Comparison of ENCODE assay signal across 8 cellular contexts in genomic region chr10:103350175-103350521, GRCh38. TPM values are rescaled to one million over a fixed set of nuclear protein-coding genes. Genes with fewer than 3 reads are reported as not detected.
DNase-seq lines count a peak whose midpoint lies in the region; ATAC-seq and TF ChIP-seq lines count a peak whose summit lies in the region.

No MANE protein-coding gene starts in this region.

- H2AK5ac ChIP-seq in trophoblast cell (ENCODE audit: low read length): no peak overlapping the region

- H3K79me2 ChIP-seq in OCI-LY7 (ENCODE audit: insufficient read depth, low read depth, low read length) (peaks cover 18% of the 10 kb centered on the region; the same call in 1 of the 2 replicates), trophoblast cell (ENCODE audit: control insufficient read depth, insufficient read depth, low read length, poor library complexity) (peaks cover 9% of the 10 kb centered on the region)

- peak overlapping the region; percentile 38 for H2BK120ac ChIP-seq in trophoblast cell (ENCODE audit: insufficient read depth, low read length, poor library complexity)

- H3K4ac ChIP-seq in trophoblast cell (ENCODE audit: low read depth, low read length): peak overlapping the region; percentile 91

- peaks cover 7% of the 10 kb centered on the region for H3K79me1 ChIP-seq in trophoblast cell (ENCODE audit: low read length)

- H3K18ac ChIP-seq in trophoblast cell (ENCODE audit: low read length): no peak overlapping the region

- 47 to 53% methylated on average over 16 of the region's 16 CpGs for WGBS in esophagus, 2 donors
- WGBS in trophoblast cell (ENCODE audit: extremely low coverage, insufficient coverage, insufficient read length): no CpG with 5 or more reads among the region's 16 CpGs

- peak overlapping the region; percentile 98 for H4K8ac ChIP-seq in trophoblast cell (ENCODE audit: low read depth, low read length)

- H4K20me1 ChIP-seq in OCI-LY7 (ENCODE audit: insufficient read depth, low read length): no peaks in the 10 kb centered on the region

- intact Hi-C loops in OCI-LY7 (cut with micrococcal nuclease; ENCODE audit: unreplicated experiment): loop anchor here (2.0 kb wide), 1 partner anchor 19 kb away; no protein-coding TSS in a partner anchor

- H2BK5ac ChIP-seq in trophoblast cell (ENCODE audit: low read depth, low read length, poor library complexity): peak overlapping the region; percentile 95

- no peak overlapping the region for H2BK12ac ChIP-seq in trophoblast cell (ENCODE audit: low read length)

- peak overlapping the region; percentile 71 for H3K4me2 ChIP-seq in OCI-LY7 (ENCODE audit: low read length)
- peak overlapping the region; percentile 64 for H3K4me2 ChIP-seq in trophoblast cell (ENCODE audit: low read length)

- H3K36me3 ChIP-seq in ES-I3 (ENCODE audit: insufficient read depth, low read length) (peaks cover 7% of the 10 kb centered on the region; the same call in 1 of the 2 replicates), OCI-LY7 (ENCODE audit: insufficient read depth, low read length) (peaks cover 32% of the 10 kb centered on the region), esophagus (ENCODE audit: control insufficient read depth in 2 of 2, insufficient read depth in 2 of 2, low read length in 1 of 2) (no peaks in the 10 kb centered on the region), trophoblast cell (ENCODE audit: control insufficient read depth in 1 of 2, insufficient read depth in 2 of 2, low read length in 2 of 2) (peaks cover 14% of the 10 kb centered on the region in 2 experiments)

- peak overlapping the region; percentile 89 for H4K12ac ChIP-seq in trophoblast cell (ENCODE audit: low read depth, low read length)

- TF ChIP-seq CTCF in OCI-LY7 (conservative IDR thresholded peaks at IDR 0.05; ENCODE audit: low read length): no peak

- peak overlapping the region; percentile 95 for H3K9ac ChIP-seq in ES-I3 (ENCODE audit: low read depth, low read length)
- peak overlapping the region; percentile 94 for H3K9ac ChIP-seq in trophoblast cell (ENCODE audit: low read length)

- H3K9me2 ChIP-seq in OCI-LY7 (ENCODE audit: insufficient read depth, low read length): no peaks in the 10 kb centered on the region

- no peak for DNase-seq in OCI-LY7 (ENCODE audit: low spot score)
- DNase-seq in trophoblast cell: peak in 1 of 2 donors; percentile 49
- DNase-seq in stimulated activated CD4-positive, alpha-beta T cell treated with anti-CD3 and anti-CD28 coated beads, Interleukin-12 subunit alpha, Interleukin-12 subunit beta, amount 100 ng/mL, for 4 hours: no peak
- DNase-seq in activated CD4-positive, CD25-positive, alpha-beta regulatory T cell (lab: John Stamatoyannopoulos, UW): no peak
- no peak for DNase-seq in middle frontal gyrus (ENCODE audit: extremely low spot score, low spot score)

- no peak for ATAC-seq in GM21723 (IDR thresholded peaks at IDR 0.05; ENCODE audit: unreplicated experiment)

- no peaks in the 10 kb centered on the region for H3K9me3 ChIP-seq in ES-I3 (ENCODE audit: control insufficient read depth, insufficient read depth, low read length)
- no peaks in the 10 kb centered on the region for H3K9me3 ChIP-seq in OCI-LY7 (ENCODE audit: low read length)
- no peaks in the 10 kb centered on the region for H3K9me3 ChIP-seq in esophagus (ENCODE audit: control insufficient read depth in 2 of 2, insufficient read depth in 1 of 2, low read depth in 1 of 2, low read length in 1 of 2)
- H3K9me3 ChIP-seq in trophoblast cell (ENCODE audit: insufficient read depth, low read depth, low read length): no peaks in the 10 kb centered on the region

- peak overlapping the region; percentile 46 for H3K27ac ChIP-seq in OCI-LY7 (ENCODE audit: low read depth, low read length, poor library complexity, severe bottlenecking)
- peak overlapping the region; percentile 74 for H3K27ac ChIP-seq in esophagus (ENCODE audit: low read depth in 2 of 2, low read length in 1 of 2)
- H3K27ac ChIP-seq in trophoblast cell (ENCODE audit: low read depth, low read length): peak overlapping the region; percentile 74

- peak overlapping the region; percentile 88 for H4K91ac ChIP-seq in trophoblast cell (ENCODE audit: low read depth, low read length)

- CTCF ChIA-PET in OCI-LY7 (lab: Charles Lee; ENCODE audit: unreplicated experiment): interaction anchor here (0.6 kb wide), 1 partner anchor 18 kb away, joined by 3 read pairs; no protein-coding TSS in a partner anchor

- no peak overlapping the region for H3K23ac ChIP-seq in trophoblast cell (ENCODE audit: low read length)

- H2AFZ ChIP-seq in OCI-LY7 (ENCODE audit: low read length): peak overlapping the region; percentile 98; the same call in 1 of the 2 replicates
- H2AFZ ChIP-seq in trophoblast cell (ENCODE audit: insufficient read depth, low read length, poor library complexity): peak overlapping the region; percentile 100

- peak overlapping the region; percentile 79 for H3K4me3 ChIP-seq in OCI-LY7 (ENCODE audit: low read depth, low read length, poor library complexity, severe bottlenecking)
- peak overlapping the region; percentile 71 to 75 for H3K4me3 ChIP-seq in esophagus (ENCODE audit: low read depth in 1 of 2, low read length in 2 of 2)
- peak overlapping the region; percentile 83 for H3K4me3 ChIP-seq in trophoblast cell (ENCODE audit: low read depth, low read length)

- no peaks in the 10 kb centered on the region for H3K27me3 ChIP-seq in esophagus (ENCODE audit: control insufficient read depth in 1 of 2, insufficient read depth in 2 of 2, low read length in 2 of 2)
- no peaks in the 10 kb centered on the region for H3K27me3 ChIP-seq in trophoblast cell (ENCODE audit: insufficient read depth, low read length)

- POLR2A ChIA-PET in OCI-LY7 (lab: Charles Lee): interaction anchor here (0.6 to 3.6 kb wide), 7 partner anchors 12 to 212 kb away, joined by 3 to 17 read pairs (median 3); partner anchors contain the start of gene TAF5

- no TSS peak for BruUV-seq in OCI-LY7 (replicated peaks; lab: Mats Ljungman, UMichigan)

- H3K14ac ChIP-seq in trophoblast cell (ENCODE audit: low read length): peak overlapping the region; percentile 98

- H3K4me1 ChIP-seq in ES-I3 (ENCODE audit: insufficient read depth, low read length) (no peaks in the 10 kb centered on the region), OCI-LY7 (ENCODE audit: insufficient read depth, low read length, poor library complexity, severe bottlenecking) (peaks cover 18% of the 10 kb centered on the region), esophagus (ENCODE audit: control insufficient read depth in 2 of 2, insufficient read depth in 2 of 2, low read length in 1 of 2) (peaks cover 2% of the 10 kb centered on the region in 2 donors), trophoblast cell (ENCODE audit: control insufficient read depth in 1 of 2, insufficient read depth in 2 of 2, low read length in 2 of 2) (peaks cover 0 to 7% of the 10 kb centered on the region in 2 experiments)

RNA-seq across cellular contexts. Expression of gene PCGF6, which starts 0.8 kb away (rescaled TPM):
- 14.9 and 16.0 TPM in 2 replicates for total RNA-seq in OCI-LY7 (2014; rRNA removed; shearing (Covaris generic))
- 12.3 and 12.6 TPM in 2 replicates for total RNA-seq in OCI-LY7 (2022)
- polyA plus RNA-seq in esophagus: 1 to 10 TPM; 4.2 to 4.8 TPM
- 6.8 and 7.0 TPM in 2 replicates for polyA plus RNA-seq in trophoblast cell (2013)

RNA-seq across cellular contexts. Expression of gene TAF5, which starts 17.6 kb away (rescaled TPM):
- total RNA-seq in OCI-LY7 (2014; rRNA removed; shearing (Covaris generic)): 15.9 and 20.2 TPM in 2 replicates
- 17.6 and 17.8 TPM in 2 replicates for total RNA-seq in OCI-LY7 (2022)
- polyA plus RNA-seq in esophagus: 1 to 10 TPM; 1.3 to 1.6 TPM
- polyA plus RNA-seq in trophoblast cell (2013): 7.9 and 8.6 TPM in 2 replicates

RNA-seq across cellular contexts. Expression of gene ATP5MK, which starts 46.1 kb away (rescaled TPM):
- total RNA-seq in OCI-LY7 (2014; rRNA removed; shearing (Covaris generic)): 74.7 and 117 TPM in 2 replicates
- 276 and 307 TPM in 2 replicates for total RNA-seq in OCI-LY7 (2022)
- polyA plus RNA-seq in esophagus: 100 to 1,000 TPM; 707 to 972 TPM
- polyA plus RNA-seq in trophoblast cell (2013): 848 and 875 TPM in 2 replicates

RNA-seq across cellular contexts. Expression of gene PDCD11, which starts 46.3 kb away (rescaled TPM):
- 54.5 and 62.9 TPM in 2 replicates for total RNA-seq in OCI-LY7 (2014; rRNA removed; shearing (Covaris generic))
- 64.4 and 68.4 TPM in 2 replicates for total RNA-seq in OCI-LY7 (2022)
- polyA plus RNA-seq in esophagus: 10 to 100 TPM; 12.2 to 15.5 TPM
- polyA plus RNA-seq in trophoblast cell (2013): 20.4 and 20.9 TPM in 2 replicates
